20 cellular contexts compared by ENCODE assay signal in the genomic region with DNA sequence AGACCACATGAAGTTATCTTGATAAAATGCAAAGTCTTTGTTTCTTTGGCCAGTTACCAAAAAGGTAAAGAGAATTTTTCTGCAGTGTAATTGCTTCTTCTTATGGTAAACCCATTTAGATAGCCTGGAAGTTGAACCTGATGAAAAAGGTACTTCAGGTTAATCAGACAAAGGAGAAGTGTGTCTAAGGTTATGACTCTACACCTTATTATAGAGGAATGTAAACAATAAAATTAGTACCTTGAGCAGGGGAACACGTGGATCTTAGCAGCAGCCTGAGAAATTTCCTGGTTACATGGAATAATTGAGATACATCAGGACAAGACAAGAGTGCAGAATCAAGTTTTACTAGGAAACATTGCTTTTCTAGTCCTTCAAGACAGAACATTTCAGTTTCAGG.
"Had no signal": no experiment of that assay in that cellular context is flagged by ENCODE, and none has a peak within 500 bp of the region (broad histone marks: within the 10 kb centered on the region; RNA-seq: fewer than 3 reads in every experiment).

No MANE protein-coding gene starts in this region.

- H3K9ac ChIP-seq: SK-N-SH had no signal

- H3K4me2 ChIP-seq: SK-N-SH had no signal

- FAIRE-seq: RCC 7860 had no signal

- H3K27ac ChIP-seq: HL-60 had no signal

- DNase-seq: Kasumi-1, KG1, MM.1S, NCI-H1092 treated with DMSO at 0.1 percent for 48 hours, NCI-H1436, NCI-H187, NCI-H2029 treated with DMSO at 0.1 percent for 48 hours, NCI-H2171 treated with DMSO at 0.1 percent for 48 hours, NCI-H345, NCI-H446 treated with DMSO at 0.1 percent for 48 hours, NCI-H510A treated with DMSO at 0.1 percent for 48 hours, NCI-H526, NCI-H774, Right ventricle myocardium superior, RPMI8226, SIG-M5, SK-N-SH, SW 1271 had no signal

- H3K9me2 ChIP-seq: SK-N-SH had no signal
